8 cellular contexts compared by ENCODE assay signal in genomic region chr7:103075337-103075918, GRCh38. TPM values are rescaled to one million over a fixed set of nuclear protein-coding genes. Genes with fewer than 3 reads are reported as not detected.
DNase-seq lines count a peak whose midpoint lies in the region; ATAC-seq and TF ChIP-seq lines count a peak whose summit lies in the region.

No MANE protein-coding gene starts in this region.

- peaks cover 51% of the 10 kb centered on the region for H3K79me2 ChIP-seq in DOHH2 (ENCODE audit: control insufficient read depth, low read length)

- H3K36me3 ChIP-seq in DOHH2 (ENCODE audit: control insufficient read depth, low read length), result peaks cover 34% of the 10 kb centered on the region
- H3K36me3 ChIP-seq in urinary bladder (ENCODE audit: insufficient read depth), result no peaks in the 10 kb centered on the region

- H3K9me3 ChIP-seq in DOHH2 (ENCODE audit: control insufficient read depth, insufficient read depth, low read length), result no peaks in the 10 kb centered on the region

- no peaks in the 10 kb centered on the region; the same call in 1 of the 2 replicates for H4K20me1 ChIP-seq in DOHH2 (ENCODE audit: control insufficient read depth, insufficient read depth, low read depth, low read length)

- DNase-seq in Jurkat, Clone E6-1 (ENCODE audit: low read depth, low spot score), result peak; percentile 51
- DNase-seq in SW480 (ENCODE audit: low spot score) (peak; percentile 83), amygdala (lab: John Stamatoyannopoulos, UW) (peak in 35 of 56 donors; percentile 4 to 67 (median 41)), left ventricle myocardium superior (peak; percentile 64), putamen (ENCODE audit: low spot score) (peak; percentile 61)

- peak; percentile 8 for TF ChIP-seq CTCF in DOHH2 (IDR thresholded peaks at IDR 0.05; ENCODE audit: low read depth, low read length, poor library complexity, severe bottlenecking)

- H3K4me2 ChIP-seq in DOHH2 (ENCODE audit: low read length), result peak overlapping the region; percentile 99

- intact Hi-C loops in left ventricle myocardium superior (cut with micrococcal nuclease), result no loop called here

- H3K27ac ChIP-seq in DOHH2 (ENCODE audit: low read depth, low read length) (peak overlapping the region; percentile 63), urinary bladder (ENCODE audit: low read depth) (peak overlapping the region; percentile 95)

- ATAC-seq in GM21717 (IDR thresholded peaks at IDR 0.05; ENCODE audit: unreplicated experiment) (peak; percentile 59), left ventricle myocardium superior (peak; percentile 14)

- H3K27me3 ChIP-seq in DOHH2 (ENCODE audit: control insufficient read depth, low read length), result no peaks in the 10 kb centered on the region

- H3K4me1 ChIP-seq in DOHH2 (ENCODE audit: control insufficient read depth, low read length) (peaks cover 42% of the 10 kb centered on the region), urinary bladder (ENCODE audit: insufficient read depth) (no peaks in the 10 kb centered on the region)

- WGBS in urinary bladder, result 4% methylated on average over 36 of the region's 36 CpGs

- peak overlapping the region; percentile 78 for H3K4me3 ChIP-seq in DOHH2 (ENCODE audit: low read length)
- H3K4me3 ChIP-seq in Jurkat, Clone E6-1 (ENCODE audit: low read length), result peak overlapping the region; percentile 88
- H3K4me3 ChIP-seq in urinary bladder (ENCODE audit: low read depth, low read length), result peak overlapping the region; percentile 67

- H3F3A ChIP-seq in DOHH2 (ENCODE audit: control insufficient read depth, insufficient read depth), result 0 out of 2 replicates have a peak, but pooled peaks cover 6% of the 10 kb centered on the region

- H3K9me2 ChIP-seq in DOHH2 (replicated peaks; ENCODE audit: control insufficient read depth, low read length), result no peaks in the 10 kb centered on the region

RNA-seq across cellular contexts. Expression of gene ARMC10, which starts 0.5 kb away (rescaled TPM):
- 44.8 TPM for polyA plus RNA-seq in Jurkat, Clone E6-1 (2012; ENCODE audit: insufficient read depth, insufficient read length)
- 19.4 TPM for total RNA-seq in left ventricle myocardium superior
- total RNA-seq in urinary bladder, result 40.6 TPM
- 33.0 TPM for polyA plus RNA-seq in urinary bladder

RNA-seq across cellular contexts. Expression of gene FBXL13, which starts 0.8 kb away (rescaled TPM):
- polyA plus RNA-seq in Jurkat, Clone E6-1 (2012; ENCODE audit: insufficient read depth, insufficient read length), result not detected
- total RNA-seq in left ventricle myocardium superior (0.27 TPM), urinary bladder (8.1 TPM)
- 0.38 TPM for polyA plus RNA-seq in urinary bladder

Comparison
In these comparisons a context has a peak if more than half of its experiments do, and no peak if none do; other contexts are left out.
1. Peak in every context shown above with its lines: DNase-seq, ATAC-seq, H3K4me3 ChIP-seq and H3K27ac ChIP-seq.